In the genomic region with DNA sequence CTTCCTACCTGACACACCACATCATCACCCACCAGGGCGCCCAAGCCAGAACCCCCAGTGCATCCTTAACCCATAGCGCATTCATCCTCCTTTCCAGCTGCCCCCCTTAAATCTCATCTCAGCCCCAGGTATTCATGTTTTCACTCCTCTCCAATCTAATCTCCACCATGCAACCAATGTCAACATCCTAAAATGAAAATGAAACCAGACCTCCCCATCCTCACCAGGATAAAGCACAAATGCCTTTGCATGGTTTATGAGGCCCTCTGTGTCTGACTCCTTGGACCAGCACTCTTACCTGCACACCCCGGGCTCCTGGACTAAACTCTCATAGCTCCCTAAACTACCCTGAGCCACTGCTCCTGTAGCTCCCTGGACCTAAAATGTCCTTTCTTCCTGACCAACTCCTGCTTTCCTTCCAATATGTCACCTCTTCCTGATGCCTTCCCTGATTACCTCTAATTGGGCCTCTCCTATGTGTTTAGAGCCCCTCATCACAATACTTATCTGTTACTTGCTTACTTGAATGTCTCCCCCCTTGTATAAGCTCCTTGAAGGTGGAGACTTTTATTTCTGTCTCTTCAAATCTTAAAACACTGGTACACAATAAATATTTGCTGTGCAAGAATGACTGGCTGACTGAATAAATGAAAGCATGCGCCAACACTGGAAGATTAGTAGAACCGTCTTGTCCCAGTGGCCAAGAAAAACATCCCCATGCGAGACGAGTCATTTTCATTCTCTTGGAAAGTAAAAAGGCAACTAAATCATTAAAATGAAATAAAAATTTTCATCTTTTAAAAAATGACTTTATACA, we compare ENCODE assay signal across 15 cellular contexts.
A peak's percentile ranks its signal among the peaks of the same experiment; 100 is the strongest.
DNase-seq lines count a peak whose midpoint lies in the region; ATAC-seq, FAIRE-seq and TF ChIP-seq lines count a peak whose summit lies in the region.
"Had no signal": no experiment of that assay in that cellular context is flagged by ENCODE, and none has a peak within 500 bp of the region (broad histone marks: within the 10 kb centered on the region; RNA-seq: fewer than 3 reads in every experiment).

No MANE protein-coding gene starts in this region.

- peaks cover 25% of the 10 kb centered on the region for H3K4me1 ChIP-seq in astrocyte (ENCODE audit: insufficient read depth, low read length)
- no peaks in the 10 kb centered on the region for H3K4me1 ChIP-seq in naive thymus-derived CD4-positive, alpha-beta T cell (ENCODE audit: control insufficient read depth in 2 of 2, insufficient read depth in 2 of 2, low read length in 2 of 2)
- H3K4me1 ChIP-seq: pancreas had no signal

- no peaks in the 10 kb centered on the region for H3K79me2 ChIP-seq in astrocyte (ENCODE audit: insufficient read depth, low read length)

- FAIRE-seq in astrocyte (lab: Jason Lieb, UNC) = no peak
- FAIRE-seq: pancreas had no signal

- H3K27me3 Mint-ChIP-seq in astrocyte (ENCODE audit: low read depth, unreplicated experiment) = no peaks in the 10 kb centered on the region
- H3K27me3 Mint-ChIP-seq in naive thymus-derived CD4-positive, alpha-beta T cell = no peaks in the 10 kb centered on the region

- POLR2A ChIA-PET in naive thymus-derived CD4-positive, alpha-beta T cell (lab: Charles Lee) = interaction anchor here (0.7 kb wide), 1 partner anchor 377 kb away, joined by 3 read pairs; no protein-coding TSS in a partner anchor

- intact Hi-C loops in naive thymus-derived CD4-positive, alpha-beta T cell (cut with micrococcal nuclease) = no loop called here

- CTCF ChIA-PET in naive thymus-derived CD4-positive, alpha-beta T cell (lab: Charles Lee) = no interaction called here

- H3K27ac ChIP-seq in KOPT-K1 (ENCODE audit: low read depth, low read length, poor library complexity, severe bottlenecking) (peak overlapping the region; percentile 17), astrocyte (ENCODE audit: low read depth, low read length) (no peak overlapping the region)
- H3K27ac ChIP-seq in naive thymus-derived CD4-positive, alpha-beta T cell (ENCODE audit: low read depth, low read length) = no peak overlapping the region
- H3K27ac ChIP-seq: esophagus squamous epithelium, pancreas, transverse colon had no signal

- no peak for ATAC-seq in naive thymus-derived CD4-positive, alpha-beta T cell
- ATAC-seq: GM23338, pancreas had no signal

- no peak for TF ChIP-seq CTCF in astrocyte (IDR thresholded peaks at IDR 0.05; ENCODE audit: insufficient read depth, low read depth, low read length)

- H3K36me3 Mint-ChIP-seq in astrocyte (ENCODE audit: low read depth, unreplicated experiment) = peaks cover 5% of the 10 kb centered on the region
- peaks cover 0 to 6% (median 0%) of the 10 kb centered on the region in 5 donors for H3K36me3 Mint-ChIP-seq in naive thymus-derived CD4-positive, alpha-beta T cell

- no peaks in the 10 kb centered on the region for H3K27me3 ChIP-seq in astrocyte (ENCODE audit: insufficient read depth, low read length)
- no peaks in the 10 kb centered on the region for H3K27me3 ChIP-seq in naive thymus-derived CD4-positive, alpha-beta T cell (ENCODE audit: control insufficient read depth in 2 of 2, insufficient read depth in 2 of 2, low read length in 2 of 2)
- H3K27me3 ChIP-seq: esophagus squamous epithelium, pancreas, transverse colon had no signal

- DNase-seq in EH (ENCODE audit: low read depth) (peak; percentile 55), astrocyte (ENCODE audit: low read depth) (peak; percentile 47), COR-L47 (lab: John Stamatoyannopoulos, UW) (no peak), AG08396 (ENCODE audit: low spot score) (no peak), retina (no peak), HK-2 (ENCODE audit: unreplicated experiment) (no peak)
- DNase-seq in naive thymus-derived CD4-positive, alpha-beta T cell = no peak
- DNase-seq: activated CD4-positive, CD25-positive, alpha-beta regulatory T cell; activated gamma-delta T cell treated with Interleukin-2 at 50 U/mL for 16 hours; esophagus squamous epithelium; pancreas; stimulated activated CD4-positive, alpha-beta T cell treated with anti-CD3 and anti-CD28 coated beads, Interleukin-12 subunit alpha, Interleukin-12 subunit beta, amount 100 ng/mL, for 4 hours; transverse colon had no signal

- peaks cover 11% of the 10 kb centered on the region for H3K4me1 Mint-ChIP-seq in astrocyte (ENCODE audit: low read depth, unreplicated experiment)
- H3K4me1 Mint-ChIP-seq in naive thymus-derived CD4-positive, alpha-beta T cell = peaks cover 8 to 26% (median 15%) of the 10 kb centered on the region in 7 donors

- no peak overlapping the region for H3K4me3 ChIP-seq in astrocyte (ENCODE audit: insufficient read depth, low read depth, low read length)
- H3K4me3 ChIP-seq in naive thymus-derived CD4-positive, alpha-beta T cell (ENCODE audit: low read length) = peak overlapping the region; percentile 16
- H3K4me3 ChIP-seq: GM23338, pancreas, transverse colon had no signal

- H3K9me3 Mint-ChIP-seq in astrocyte (ENCODE audit: unreplicated experiment) = peaks cover 3% of the 10 kb centered on the region
- no peaks in the 10 kb centered on the region for H3K9me3 Mint-ChIP-seq in naive thymus-derived CD4-positive, alpha-beta T cell
- H3K9me3 Mint-ChIP-seq: GM23338 had no signal

- H2AFZ ChIP-seq in astrocyte (ENCODE audit: low read depth, low read length) = no peak overlapping the region
- H2AFZ ChIP-seq: GM23338 had no signal

- H3K9ac ChIP-seq in astrocyte (ENCODE audit: low read length) = no peak overlapping the region

- H3K36me3 ChIP-seq in KOPT-K1 (ENCODE audit: insufficient read depth, low read length) (no peaks in the 10 kb centered on the region), astrocyte (ENCODE audit: insufficient read depth, low read length) (no peaks in the 10 kb centered on the region)
- no peaks in the 10 kb centered on the region for H3K36me3 ChIP-seq in naive thymus-derived CD4-positive, alpha-beta T cell (ENCODE audit: control insufficient read depth in 2 of 3, insufficient read depth in 3 of 3, low read length in 3 of 3)
- H3K36me3 ChIP-seq: esophagus squamous epithelium, pancreas, transverse colon had no signal

- H3K9me3 ChIP-seq in KOPT-K1 (ENCODE audit: insufficient read depth, low read length, poor library complexity, severe bottlenecking) (no peaks in the 10 kb centered on the region), astrocyte (ENCODE audit: insufficient read depth, low read depth, low read length) (no peaks in the 10 kb centered on the region)
- no peaks in the 10 kb centered on the region for H3K9me3 ChIP-seq in naive thymus-derived CD4-positive, alpha-beta T cell (ENCODE audit: control insufficient read depth in 2 of 3, low read length in 3 of 3)
- H3K9me3 ChIP-seq: esophagus squamous epithelium, pancreas, transverse colon had no signal

- no peaks in the 10 kb centered on the region for H4K20me1 ChIP-seq in astrocyte (ENCODE audit: insufficient read depth, low read length)

- peak overlapping the region; percentile 32 for H3K4me2 ChIP-seq in astrocyte (ENCODE audit: low read length)
- H3K4me2 ChIP-seq: GM23338 had no signal

- no peak overlapping the region for H3K4me3 Mint-ChIP-seq in astrocyte (ENCODE audit: unreplicated experiment)
- peak overlapping the region in 1 of 10 donors; percentile 8 for H3K4me3 Mint-ChIP-seq in naive thymus-derived CD4-positive, alpha-beta T cell
- H3K4me3 Mint-ChIP-seq: GM23338 had no signal

- no peak overlapping the region for H3K27ac Mint-ChIP-seq in astrocyte (ENCODE audit: unreplicated experiment)
- H3K27ac Mint-ChIP-seq in naive thymus-derived CD4-positive, alpha-beta T cell = peak overlapping the region in 2 of 9 donors; percentile 10 to 34
- H3K27ac Mint-ChIP-seq: GM23338 had no signal

Comparison
In these comparisons a context has a peak if more than half of its experiments do, and no peak if none do; other contexts are left out.
1. DNase-seq: peak in EH (single experiment) and astrocyte (single experiment); none in naive thymus-derived CD4-positive, alpha-beta T cell (0 of 9), COR-L47 (single experiment), AG08396 (single experiment), retina (single experiment) and HK-2 (single experiment).